24 cellular contexts compared by ENCODE assay signal in genomic region chr2:14256890-14257289, GRCh38.
A peak's percentile ranks its signal among the peaks of the same experiment; 100 is the strongest.
DNase-seq lines count a peak whose midpoint lies in the region; ATAC-seq and TF ChIP-seq lines count a peak whose summit lies in the region.
"Had no signal": no experiment of that assay in that cellular context is flagged by ENCODE, and none has a peak within 500 bp of the region (broad histone marks: within the 10 kb centered on the region; RNA-seq: fewer than 3 reads in every experiment).

No MANE protein-coding gene starts in this region.

- no peaks in the 10 kb centered on the region for H3K27me3 Mint-ChIP-seq in GM23338 (ENCODE audit: insufficient read depth, low read depth, poor library complexity)
- H3K27me3 Mint-ChIP-seq: activated CD4-positive, alpha-beta memory T cell treated with anti-CD3 and anti-CD28 coated beads, Interleukin-2, amount 10 ng/mL, durations not matched to agents 7 days and 5 days; CD4-positive, alpha-beta T cell had no signal

- in situ Hi-C loops in brain microvascular endothelial cell (cut with HindIII; ENCODE audit: low pct_ligation_motif_present, low sequenced_read_pairs), result no loop called here

- no peaks in the 10 kb centered on the region for H4K20me1 ChIP-seq in GM23338 (replicated peaks; ENCODE audit: insufficient read depth)

- H3K27ac ChIP-seq in GM23338 (ENCODE audit: low read depth) (no peak overlapping the region), brain microvascular endothelial cell (no peak overlapping the region)
- H3K27ac ChIP-seq: gastrocnemius medialis, KMS-11, ovary, right lobe of liver, upper lobe of right lung had no signal

- no peak overlapping the region for H3K4me3 Mint-ChIP-seq in GM23338
- H3K4me3 Mint-ChIP-seq: activated CD4-positive, alpha-beta memory T cell treated with anti-CD3 and anti-CD28 coated beads, Interleukin-2, amount 10 ng/mL, durations not matched to agents 7 days and 5 days; CD4-positive, alpha-beta T cell; natural killer cell had no signal

- H3K36me3 ChIP-seq in GM23338 (ENCODE audit: insufficient read depth) (no peaks in the 10 kb centered on the region), brain microvascular endothelial cell (replicated peaks) (no peaks in the 10 kb centered on the region)
- H3K36me3 ChIP-seq: gastrocnemius medialis, ovary, right lobe of liver, upper lobe of right lung had no signal

- H3K4me3 ChIP-seq in GM23338 (no peak overlapping the region), brain microvascular endothelial cell (ENCODE audit: low read depth, low read length) (no peak overlapping the region), retinal pigment epithelial cell (ENCODE audit: low read length) (no peak overlapping the region)
- H3K4me3 ChIP-seq: gastrocnemius medialis, ovary, right lobe of liver, upper lobe of right lung had no signal

- 0 out of 2 replicates have a peak, but pooled peaks cover 7% of the 10 kb centered on the region for H3K9me2 ChIP-seq in GM23338 (ENCODE audit: insufficient read depth)

- no peak for ATAC-seq in GM23338
- no peak for ATAC-seq in GM18907 (IDR thresholded peaks at IDR 0.05; ENCODE audit: unreplicated experiment)
- ATAC-seq: gastrocnemius medialis, natural killer cell, right lobe of liver, upper lobe of right lung had no signal

- no peak overlapping the region for H3K27ac Mint-ChIP-seq in GM23338
- H3K27ac Mint-ChIP-seq: activated CD4-positive, alpha-beta memory T cell treated with anti-CD3 and anti-CD28 coated beads, Interleukin-2, amount 10 ng/mL, durations not matched to agents 7 days and 5 days; CD4-positive, alpha-beta T cell; natural killer cell had no signal

- peak; percentile 27 for DNase-seq in GM23338 (ENCODE audit: low spot score)
- peak; percentile 7 for DNase-seq in brain microvascular endothelial cell
- DNase-seq in glomerular visceral epithelial cell (ENCODE audit: extremely low spot score), result peak; percentile 12
- peak; percentile 73 for DNase-seq in retinal pigment epithelial cell (ENCODE audit: low read depth)
- DNase-seq in activated CD4-positive, alpha-beta T cell treated with anti-CD3 and anti-CD28 coated beads for 1 hour, result no peak
- no peak for DNase-seq in stimulated activated CD4-positive, alpha-beta T cell treated with anti-CD3 and anti-CD28 coated beads, Interleukin-15, amount 100 ng/mL, for 24 hours
- no peak for DNase-seq in A172 (ENCODE audit: low spot score)
- DNase-seq: activated CD4-positive, alpha-beta memory T cell treated with anti-CD3 and anti-CD28 coated beads, Interleukin-2, amount 10 ng/mL, durations not matched to agents 7 days and 5 days; activated CD4-positive, CD25-positive, alpha-beta regulatory T cell; activated gamma-delta T cell treated with Interleukin-2 at 50 U/mL for 16 hours; CD4-positive, alpha-beta T cell; central memory CD4-positive, alpha-beta T cell; DMS 273 treated with DMSO at 0.1 percent for 48 hours; gastrocnemius medialis; hypothalamus; natural killer cell; NCI-H187; NCI-H2227 treated with DMSO at 0.1 percent for 48 hours; NCI-H774; ovary; right lobe of liver; upper lobe of right lung had no signal

- no peak overlapping the region for H3K4me2 ChIP-seq in GM23338
- H3K4me2 ChIP-seq: KMS-11 had no signal

- 0 out of 2 replicates have a peak overlapping the region, but pooled peaks have one; percentile 5 for H2AFZ ChIP-seq in GM23338

- H3K4me1 ChIP-seq in GM23338 (ENCODE audit: insufficient read depth), result no peaks in the 10 kb centered on the region
- H3K4me1 ChIP-seq: gastrocnemius medialis, right lobe of liver, upper lobe of right lung had no signal

- no peaks in the 10 kb centered on the region for H3K79me2 ChIP-seq in GM23338 (replicated peaks; ENCODE audit: insufficient read depth)

- no peaks in the 10 kb centered on the region for H3F3A ChIP-seq in GM23338 (replicated peaks; ENCODE audit: low read depth)

- no peaks in the 10 kb centered on the region for H3K36me3 Mint-ChIP-seq in GM23338 (ENCODE audit: low read depth)
- H3K36me3 Mint-ChIP-seq: natural killer cell had no signal

- TF ChIP-seq CTCF in GM23338 (conservative IDR thresholded peaks at IDR 0.05; ENCODE audit: low read depth in 2 of 2) (no peak), brain microvascular endothelial cell (IDR thresholded peaks at IDR 0.05; ENCODE audit: low read depth, low read length, missing control alignments) (no peak), retinal pigment epithelial cell (conservative IDR thresholded peaks at IDR 0.05; ENCODE audit: low read depth, low read length) (no peak)

- H3K4me1 Mint-ChIP-seq in GM23338, result peaks cover 5% of the 10 kb centered on the region
- H3K4me1 Mint-ChIP-seq: activated CD4-positive, alpha-beta memory T cell treated with anti-CD3 and anti-CD28 coated beads, Interleukin-2, amount 10 ng/mL, durations not matched to agents 7 days and 5 days; natural killer cell had no signal

- no peaks in the 10 kb centered on the region for H3K27me3 ChIP-seq in GM23338 (ENCODE audit: insufficient read depth)
- H3K27me3 ChIP-seq in brain microvascular endothelial cell (replicated peaks), result no peaks in the 10 kb centered on the region
- H3K27me3 ChIP-seq: gastrocnemius medialis, ovary, right lobe of liver, upper lobe of right lung had no signal

- H3K9me3 Mint-ChIP-seq in GM23338, result no peaks in the 10 kb centered on the region

TF ChIP-seq in GM23338, 12 proteins besides CTCF, POLR2A, EP300 and RAD21 (continues in another document):
- TF ChIP-seq ZNF462 (CRISPR knock-in tag; IDR thresholded peaks at IDR 0.05), result no peak
- no peak for TF ChIP-seq POLR2AphosphoS5 (IDR thresholded peaks at IDR 0.05; ENCODE audit: low read depth)
- TF ChIP-seq EZH2phosphoT487 (IDR thresholded peaks at IDR 0.05; ENCODE audit: unreplicated experiment), result no peak
- no peak for TF ChIP-seq ZNF331 (CRISPR knock-in tag; IDR thresholded peaks at IDR 0.05; ENCODE audit: low read depth)
- TF ChIP-seq CREB1 (CRISPR knock-in tag; IDR thresholded peaks at IDR 0.05; ENCODE audit: low read depth), result no peak
- TF ChIP-seq NANOG (IDR thresholded peaks at IDR 0.05; ENCODE audit: borderline replicate concordance), result no peak
- no peak for TF ChIP-seq JUNB (IDR thresholded peaks at IDR 0.05; ENCODE audit: unreplicated experiment)
- TF ChIP-seq ZNF114 (CRISPR knock-in tag; IDR thresholded peaks at IDR 0.05), result no peak
- no peak for TF ChIP-seq EZH2 (IDR thresholded peaks at IDR 0.05; ENCODE audit: low read depth, unreplicated experiment)
- no peak for TF ChIP-seq STAT1 (IDR thresholded peaks at IDR 0.05; ENCODE audit: unreplicated experiment)

Comparison
In these comparisons a context has a peak if more than half of its experiments do, and no peak if none do; other contexts are left out.
1. DNase-seq: peak in GM23338 (single experiment), brain microvascular endothelial cell (single experiment), glomerular visceral epithelial cell (single experiment) and retinal pigment epithelial cell (single experiment); none in activated CD4-positive, alpha-beta T cell treated with anti-CD3 and anti-CD28 coated beads for 1 hour (single experiment), stimulated activated CD4-positive, alpha-beta T cell treated with anti-CD3 and anti-CD28 coated beads, Interleukin-15, amount 100 ng/mL, for 24 hours (single experiment) and A172 (single experiment).